Comparison of ENCODE assay signal across 27 cellular contexts in the genomic region with DNA sequence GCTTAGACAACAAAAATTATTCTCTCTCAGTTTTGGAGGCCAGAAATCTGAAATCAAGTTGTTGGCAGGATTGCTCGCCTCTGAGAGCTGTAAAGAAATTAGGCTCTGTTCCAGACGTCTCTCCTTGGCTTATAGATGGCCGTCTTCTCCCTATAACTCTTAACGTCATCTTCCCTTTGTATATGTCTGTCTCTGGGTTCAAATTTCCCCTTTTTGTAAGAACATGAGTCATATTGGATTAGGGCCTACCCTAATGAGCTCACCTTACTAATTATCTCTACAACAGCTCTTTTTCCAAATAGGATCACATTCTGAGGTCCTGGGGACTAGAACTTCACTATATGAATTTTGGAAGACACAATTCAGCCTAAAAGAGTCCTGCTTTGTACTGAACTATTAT. TPM values are rescaled to one million over a fixed set of nuclear protein-coding genes. Genes with fewer than 3 reads are reported as not detected.
"Had no signal": no experiment of that assay in that cellular context is flagged by ENCODE, and none has a peak within 500 bp of the region (broad histone marks: within the 10 kb centered on the region; RNA-seq: fewer than 3 reads in every experiment).

No MANE protein-coding gene starts in this region.

- H3K9me3 ChIP-seq: Peyer's patch, SJCRH30 had no signal

- DNase-seq: IMR-90, Karpas-422, KG1, MM.1S, NCI-H1048, NCI-H1105, NCI-H1417, NCI-H1436 treated with DMSO at 0.1 percent for 48 hours, NCI-H1694, NCI-H187 treated with DMSO at 0.1 percent for 48 hours, NCI-H2029 treated with DMSO at 0.1 percent for 48 hours, NCI-H2171 treated with DMSO at 0.1 percent for 48 hours, NCI-H345, NCI-H510A, NCI-H524 treated with DMSO at 0.1 percent for 48 hours, OCI-M1, PC-9, Peyer's patch, SHP77 treated with DMSO at 0.1 percent for 48 hours, SJCRH30, T-helper 1 cell, T-helper 17 cell had no signal

- H3K27ac ChIP-seq: PC-9, Peyer's patch, SJCRH30 had no signal

- H3K36me3 ChIP-seq: Peyer's patch, SJCRH30 had no signal

- H3K4me3 ChIP-seq: PC-9, Peyer's patch, SJCRH30 had no signal

- ATAC-seq: HepG2, Right ventricle myocardium inferior, SK-N-SH treated with all-trans-retinoic acid at 6 μM for 48 hours, T-helper 17 cell had no signal

- H3K4me1 ChIP-seq: Peyer's patch, SJCRH30 had no signal

- H3K27me3 ChIP-seq: Peyer's patch, SJCRH30 had no signal

RNA-seq across cellular contexts. Expression of a gene that starts 22.4 kb away (rescaled TPM):
- total RNA-seq: HepG2, HT-29, IMR-90, PC-9, Peyer's patch, Right ventricle myocardium inferior, RPMI7951, SJCRH30, T-helper 17 cell had no signal
